Comparison of ENCODE assay signal across 1 cellular context in genomic region chr16:20611975-20612471, GRCh38.
TF ChIP-seq lines count a peak whose summit lies in the region.

No MANE protein-coding gene starts in this region.

TF ChIP-seq in IMR-90, 13 proteins besides CTCF, POLR2A, EP300 and RAD21:
- TF ChIP-seq RCOR1 (IDR thresholded peaks at IDR 0.05; ENCODE audit: insufficient replicate concordance, low read length): no peak
- no peak for TF ChIP-seq NFE2L2 (IDR thresholded peaks at IDR 0.05; ENCODE audit: low read depth, low read length)
- TF ChIP-seq SMC3 (IDR thresholded peaks at IDR 0.05; ENCODE audit: low read depth, low read length): no peak
- no peak for TF ChIP-seq FOS (IDR thresholded peaks at IDR 0.05; ENCODE audit: low read depth, low read length)
- TF ChIP-seq CEBPB (IDR thresholded peaks at IDR 0.05; ENCODE audit: low read depth, low read length): no peak
- TF ChIP-seq MXI1 (IDR thresholded peaks at IDR 0.05; ENCODE audit: borderline replicate concordance, low read depth, low read length): no peak
